ENCODE assay signal across 35 cellular contexts in the genomic region with DNA sequence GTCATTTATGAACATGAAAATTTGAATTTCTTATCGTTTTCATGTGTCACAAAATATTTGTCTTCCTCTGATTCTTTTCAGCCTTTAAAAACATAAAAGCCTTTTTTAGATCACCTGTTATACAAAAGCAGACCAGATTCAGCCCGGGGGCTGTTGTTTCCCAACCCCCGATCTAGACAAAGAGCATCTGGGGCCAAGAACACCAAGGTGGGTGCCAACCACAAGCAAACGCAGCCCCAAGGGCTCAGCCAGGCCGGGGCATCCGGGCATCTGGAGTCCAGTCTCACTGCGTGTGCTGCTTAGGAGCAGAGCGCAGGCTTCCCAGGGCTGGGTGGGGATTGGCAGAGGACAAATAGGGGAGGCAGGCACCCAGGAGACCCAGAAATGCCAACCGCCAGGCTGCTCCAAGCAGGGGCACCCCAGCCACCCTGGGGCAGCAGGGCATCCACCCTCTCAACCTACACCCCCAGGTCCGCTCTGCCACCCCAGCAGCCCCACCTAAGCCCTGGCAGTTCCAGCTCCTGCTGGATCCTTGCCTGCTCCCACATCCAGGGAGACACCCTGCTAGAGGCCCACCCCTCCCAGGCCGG.
"Had no signal": no experiment of that assay in that cellular context is flagged by ENCODE, and none has a peak within 500 bp of the region (broad histone marks: within the 10 kb centered on the region; RNA-seq: fewer than 3 reads in every experiment).

No MANE protein-coding gene starts in this region.

- H3K9me3 Mint-ChIP-seq: activated CD4-positive, alpha-beta memory T cell treated with anti-CD3 and anti-CD28 coated beads, Interleukin-2, amount 10 ng/mL, durations not matched to agents 7 days and 5 days; activated CD4-positive, alpha-beta T cell treated with anti-CD3 and anti-CD28 coated beads, Interleukin-2, amount 10 ng/mL, durations not matched to agents 7 days and 5 days; activated naive CD4-positive, alpha-beta T cell treated with anti-CD3 and anti-CD28 coated beads, Interleukin-2, amount 50 U/mL, for 72 hours; activated naive CD8-positive, alpha-beta T cell treated with anti-CD3 and anti-CD28 coated beads for 36 hours; activated T-cell treated with anti-CD3 and anti-CD28 coated beads, Interleukin-2, amount 50 U/mL, for 24 hours; activated T-helper 2 cell treated with anti-CD3 and anti-CD28 coated beads, Interferon-gamma antibody, Interleukin-2, Interleukin-4, amounts not matched to agents 10 μg/mL and 5 μg/mL and 100 μg/mL, durations not matched to agents 14 hours and 24 hours and 36 hours; T-helper 1 cell treated with Interleukin-12 subunit alpha and Interleukin-12 subunit beta and Interleukin-4 antibody, amounts not matched to agents 30 μg/mL and 1 μg/mL, for 36 hours; T-helper 2 cell treated with Interferon-gamma antibody and Interleukin-4, amounts not matched to agents 5 μg/mL and 100 μg/mL, for 36 hours; WTC11 had no signal

- H3K4me1 Mint-ChIP-seq: activated CD4-positive, alpha-beta memory T cell treated with anti-CD3 and anti-CD28 coated beads, Interleukin-2, amount 10 ng/mL, durations not matched to agents 7 days and 5 days; activated CD4-positive, alpha-beta T cell treated with anti-CD3 and anti-CD28 coated beads for 36 hours; activated CD4-positive, alpha-beta T cell treated with anti-CD3 and anti-CD28 coated beads, Interleukin-2, amount 10 ng/mL, durations not matched to agents 7 days and 5 days; activated CD8-positive, alpha-beta memory T cell treated with anti-CD3 and anti-CD28 coated beads, Interleukin-2, amount 10 ng/mL, durations not matched to agents 7 days and 5 days; activated naive CD8-positive, alpha-beta T cell treated with anti-CD3 and anti-CD28 coated beads for 36 hours; WTC11 had no signal

- DNase-seq: activated CD4-positive, alpha-beta memory T cell treated with anti-CD3 and anti-CD28 coated beads, Interleukin-2, amount 10 ng/mL, durations not matched to agents 7 days and 5 days; activated CD4-positive, alpha-beta T cell treated with anti-CD3 and anti-CD28 coated beads for 1 hour; activated CD4-positive, alpha-beta T cell treated with anti-CD3 and anti-CD28 coated beads for 36 hours; activated CD4-positive, alpha-beta T cell treated with anti-CD3 and anti-CD28 coated beads for 48 hours; activated CD4-positive, alpha-beta T cell treated with anti-CD3 and anti-CD28 coated beads, Interleukin-2, amount 10 ng/mL, durations not matched to agents 7 days and 5 days; activated CD4-positive, alpha-beta T cell treated with anti-CD3 and anti-CD28 coated beads, Interleukin-2, amount 50 U/mL, for 48 hours; activated CD4-positive, CD25-positive, alpha-beta regulatory T cell; activated CD8-positive, alpha-beta memory T cell treated with anti-CD3 and anti-CD28 coated beads for 24 hours; activated CD8-positive, alpha-beta memory T cell treated with anti-CD3 and anti-CD28 coated beads, Interleukin-2, amount 10 ng/mL, durations not matched to agents 7 days and 5 days; activated CD8-positive, alpha-beta memory T cell treated with anti-CD3 and anti-CD28 coated beads, Interleukin-2, amount 50 U/mL, for 48 hours; activated CD8-positive, alpha-beta T cell treated with anti-CD3 and anti-CD28 coated beads, Interleukin-2, amount 10 ng/mL, durations not matched to agents 7 days and 5 days; activated effector memory CD4-positive, alpha-beta T cell treated with Interleukin-2 at 50 U/mL for 16 hours; activated gamma-delta T cell; activated naive CD4-positive, alpha-beta T cell treated with anti-CD3 and anti-CD28 coated beads, Interleukin-2, amount 50 U/mL, for 16 hours; activated naive CD4-positive, alpha-beta T cell treated with Interleukin-2 at 50 U/mL for 16 hours; activated naive CD8-positive, alpha-beta T cell treated with anti-CD3 and anti-CD28 coated beads for 36 hours; activated T-cell treated with anti-CD3 and anti-CD28 coated beads, Interleukin-2, amount 50 U/mL, for 24 hours; activated T-cell treated with anti-CD3 and anti-CD28 coated beads, Interleukin-2, amount 50 U/mL, for 48 hours; adrenal gland; amniotic stem cell; aorta; body of pancreas; brain microvascular endothelial cell; central memory CD4-positive, alpha-beta T cell; T-helper 1 cell; T-helper 2 cell; T-helper 9 cell; WERI-Rb-1 had no signal

- H3K27ac Mint-ChIP-seq: activated CD4-positive, alpha-beta memory T cell treated with anti-CD3 and anti-CD28 coated beads, Interleukin-2, amount 10 ng/mL, durations not matched to agents 7 days and 5 days; activated CD4-positive, alpha-beta T cell treated with anti-CD3 and anti-CD28 coated beads for 36 hours; activated CD4-positive, alpha-beta T cell treated with anti-CD3 and anti-CD28 coated beads, Interleukin-2, amount 10 ng/mL, durations not matched to agents 7 days and 5 days; activated CD8-positive, alpha-beta memory T cell treated with anti-CD3 and anti-CD28 coated beads, Interleukin-2, amount 10 ng/mL, durations not matched to agents 7 days and 5 days; activated CD8-positive, alpha-beta T cell treated with anti-CD3 and anti-CD28 coated beads, Interleukin-2, amount 10 ng/mL, durations not matched to agents 7 days and 5 days; activated naive CD4-positive, alpha-beta T cell treated with anti-CD3 and anti-CD28 coated beads, Interleukin-2, amount 50 U/mL, for 72 hours; activated naive CD8-positive, alpha-beta T cell treated with anti-CD3 and anti-CD28 coated beads for 36 hours; activated T-cell treated with anti-CD3 and anti-CD28 coated beads, Interleukin-2, amount 50 U/mL, for 24 hours; activated T-helper 2 cell treated with anti-CD3 and anti-CD28 coated beads, Interferon-gamma antibody, Interleukin-2, Interleukin-4, amounts not matched to agents 10 μg/mL and 5 μg/mL and 100 μg/mL, durations not matched to agents 14 hours and 24 hours and 36 hours; T-helper 1 cell treated with Interleukin-12 subunit alpha and Interleukin-12 subunit beta and Interleukin-4 antibody, amounts not matched to agents 30 μg/mL and 1 μg/mL, for 36 hours; T-helper 2 cell treated with Interferon-gamma antibody and Interleukin-4, amounts not matched to agents 5 μg/mL and 100 μg/mL, for 36 hours; WTC11 had no signal

- H3K4me3 Mint-ChIP-seq: activated CD4-positive, alpha-beta memory T cell treated with anti-CD3 and anti-CD28 coated beads, Interleukin-2, amount 10 ng/mL, durations not matched to agents 7 days and 5 days; activated CD4-positive, alpha-beta T cell treated with anti-CD3 and anti-CD28 coated beads for 36 hours; activated CD4-positive, alpha-beta T cell treated with anti-CD3 and anti-CD28 coated beads, Interleukin-2, amount 10 ng/mL, durations not matched to agents 7 days and 5 days; activated CD8-positive, alpha-beta memory T cell treated with anti-CD3 and anti-CD28 coated beads, Interleukin-2, amount 10 ng/mL, durations not matched to agents 7 days and 5 days; activated CD8-positive, alpha-beta T cell treated with anti-CD3 and anti-CD28 coated beads, Interleukin-2, amount 10 ng/mL, durations not matched to agents 7 days and 5 days; activated naive CD8-positive, alpha-beta T cell treated with anti-CD3 and anti-CD28 coated beads for 36 hours; activated T-cell treated with anti-CD3 and anti-CD28 coated beads, Interleukin-2, amount 50 U/mL, for 24 hours; T-helper 1 cell treated with Interleukin-12 subunit alpha and Interleukin-12 subunit beta and Interleukin-4 antibody, amounts not matched to agents 30 μg/mL and 1 μg/mL, for 36 hours; T-helper 2 cell treated with Interferon-gamma antibody and Interleukin-4, amounts not matched to agents 5 μg/mL and 100 μg/mL, for 36 hours; WTC11 had no signal

- H3K27me3 ChIP-seq: adrenal gland, body of pancreas, brain microvascular endothelial cell had no signal

- H3K27ac ChIP-seq: adrenal gland, body of pancreas, brain microvascular endothelial cell, breast epithelium, WERI-Rb-1 had no signal

- H3K27me3 Mint-ChIP-seq: activated CD4-positive, alpha-beta memory T cell treated with anti-CD3 and anti-CD28 coated beads, Interleukin-2, amount 10 ng/mL, durations not matched to agents 7 days and 5 days; activated CD4-positive, alpha-beta T cell treated with anti-CD3 and anti-CD28 coated beads for 36 hours; activated CD4-positive, alpha-beta T cell treated with anti-CD3 and anti-CD28 coated beads, Interleukin-2, amount 10 ng/mL, durations not matched to agents 7 days and 5 days; activated CD8-positive, alpha-beta memory T cell treated with anti-CD3 and anti-CD28 coated beads, Interleukin-2, amount 10 ng/mL, durations not matched to agents 7 days and 5 days; activated naive CD8-positive, alpha-beta T cell treated with anti-CD3 and anti-CD28 coated beads for 36 hours; activated T-cell treated with anti-CD3 and anti-CD28 coated beads, Interleukin-2, amount 50 U/mL, for 24 hours had no signal

- H3K36me3 Mint-ChIP-seq: activated CD8-positive, alpha-beta memory T cell treated with anti-CD3 and anti-CD28 coated beads, Interleukin-2, amount 10 ng/mL, durations not matched to agents 7 days and 5 days; activated naive CD4-positive, alpha-beta T cell treated with anti-CD3 and anti-CD28 coated beads, Interleukin-2, amount 50 U/mL, for 72 hours; activated naive CD8-positive, alpha-beta T cell treated with anti-CD3 and anti-CD28 coated beads for 36 hours; WTC11 had no signal

- ATAC-seq: activated CD4-positive, alpha-beta T cell treated with anti-CD3 and anti-CD28 coated beads for 36 hours; activated CD4-positive, CD25-positive, alpha-beta regulatory T cell treated with anti-CD3 and anti-CD28 coated beads, Interleukin-2, amount 50 U/mL, for 24 hours; activated CD8-positive, alpha-beta memory T cell treated with anti-CD3 and anti-CD28 coated beads, Interleukin-2, amount 10 ng/mL, durations not matched to agents 7 days and 5 days; activated CD8-positive, alpha-beta T cell treated with anti-CD3 and anti-CD28 coated beads, Interleukin-2, amount 10 ng/mL, durations not matched to agents 7 days and 5 days; activated naive CD4-positive, alpha-beta T cell treated with anti-CD3 and anti-CD28 coated beads, Interleukin-2, amount 50 U/mL, for 72 hours; body of pancreas; WTC11 had no signal

- H3K9me3 ChIP-seq: adrenal gland, body of pancreas, breast epithelium had no signal

- H3K4me1 ChIP-seq: adrenal gland, body of pancreas, breast epithelium had no signal

- H3K4me3 ChIP-seq: adrenal gland, body of pancreas, breast epithelium had no signal

- H3K36me3 ChIP-seq: adrenal gland, brain microvascular endothelial cell, breast epithelium, WERI-Rb-1 had no signal
